1 cellular context compared by ENCODE assay signal in genomic region chr18:50315100-50315871, GRCh38.
TF ChIP-seq lines count a peak whose summit lies in the region.

No MANE protein-coding gene starts in this region.

TF ChIP-seq in GM12878, 131 proteins besides CTCF, POLR2A, EP300 and RAD21 (continued from another document and continues in another):
- TF ChIP-seq MLLT1 (IDR thresholded peaks at IDR 0.05) (peak; percentile 87), MAX (IDR thresholded peaks at IDR 0.05; ENCODE audit: low read depth, low read length) (no peak), ASH2L (IDR thresholded peaks at IDR 0.05; ENCODE audit: borderline replicate concordance, low read depth) (no peak), BMI1 (IDR thresholded peaks at IDR 0.05; ENCODE audit: borderline replicate concordance) (no peak; the same call in 1 of the 2 replicates), REST (IDR thresholded peaks at IDR 0.05; ENCODE audit: low read depth, low read length) (no peak), BCL11A (IDR thresholded peaks at IDR 0.05; ENCODE audit: low read depth, low read length) (peak; percentile 94), ATF7 (IDR thresholded peaks at IDR 0.05; ENCODE audit: low read depth) (peak; percentile 95), PAX5 (IDR thresholded peaks at IDR 0.05; ENCODE audit: borderline replicate concordance, low read depth, low read length) (peak; percentile 93), PAX8 (IDR thresholded peaks at IDR 0.05) (peak; percentile 93), RAD51 (IDR thresholded peaks at IDR 0.05) (no peak; the same call in 1 of the 2 replicates), TARDBP (IDR thresholded peaks at IDR 0.05; ENCODE audit: borderline replicate concordance) (0 out of 2 replicates have a peak, but pooled peaks have one; percentile 59), EED (IDR thresholded peaks at IDR 0.05; ENCODE audit: low read depth) (peak; percentile 73), ESRRA (IDR thresholded peaks at IDR 0.05; ENCODE audit: low read length) (no peak), IKZF2 (IDR thresholded peaks at IDR 0.05) (peak; percentile 81 to 92; a peak in 3 of 4 replicates), CHD2 (IDR thresholded peaks at IDR 0.05; ENCODE audit: borderline replicate concordance, low read depth, low read length) (peak; percentile 59; the same call in 1 of the 2 replicates), NR2C1 (IDR thresholded peaks at IDR 0.05) (no peak; the same call in 1 of the 2 replicates), RB1 (IDR thresholded peaks at IDR 0.05; ENCODE audit: borderline replicate concordance) (no peak), PKNOX1 (IDR thresholded peaks at IDR 0.05) (peak; percentile 82), ZNF687 (IDR thresholded peaks at IDR 0.05) (peak; percentile 32; the same call in 1 of the 2 replicates), SUPT20H (IDR thresholded peaks at IDR 0.05; ENCODE audit: borderline replicate concordance, control insufficient read depth, low read depth, low read length) (no peak), CUX1 (IDR thresholded peaks at IDR 0.05; ENCODE audit: insufficient replicate concordance, low read depth, low read length) (no peak), SIN3A (IDR thresholded peaks at IDR 0.05; ENCODE audit: low read depth, low read length) (no peak), SUZ12 (IDR thresholded peaks at IDR 0.05; ENCODE audit: unreplicated experiment) (no peak), ZNF592 (IDR thresholded peaks at IDR 0.05) (no peak), LARP7 (IDR thresholded peaks at IDR 0.05) (no peak; the same call in 1 of the 2 replicates), CBFB (IDR thresholded peaks at IDR 0.05; ENCODE audit: low read depth) (peak; percentile 86), MTA2 (IDR thresholded peaks at IDR 0.05; ENCODE audit: low read depth) (peak; percentile 99), RELB (IDR thresholded peaks at IDR 0.05; ENCODE audit: low read depth) (peak; percentile 84), POLR2AphosphoS2 (IDR thresholded peaks at IDR 0.05; ENCODE audit: low read depth, low read length) (no peak), MEF2B (IDR thresholded peaks at IDR 0.05; ENCODE audit: partially characterized antibody, poor library complexity, severe bottlenecking) (peak; percentile 82), SP1 (IDR thresholded peaks at IDR 0.05; ENCODE audit: low read depth, low read length) (peak; percentile 64), NBN (IDR thresholded peaks at IDR 0.05) (peak; percentile 97), YY1 (IDR thresholded peaks at IDR 0.05; ENCODE audit: low read depth, low read length) (no peak), BCL3 (IDR thresholded peaks at IDR 0.05; ENCODE audit: borderline replicate concordance, insufficient read depth, low read depth, low read length, poor library complexity, severe bottlenecking) (peak; percentile 49)
